In genomic region chr4:107630185-107630705, GRCh38 we compare ENCODE assay signal across 23 cellular contexts.
DNase-seq lines count a peak whose midpoint lies in the region; ATAC-seq, FAIRE-seq and TF ChIP-seq lines count a peak whose summit lies in the region.
"Had no signal": no experiment of that assay in that cellular context is flagged by ENCODE, and none has a peak within 500 bp of the region (broad histone marks: within the 10 kb centered on the region; RNA-seq: fewer than 3 reads in every experiment).

No MANE protein-coding gene starts in this region.

- in situ Hi-C loops in HepG2 (cut with HindIII; ENCODE audit: extremely low pct_ligation_motif_present, low pct_unique_long_range_greater_than_20kb): no loop called here
- in situ Hi-C loops in K562 (cut with MboI): no loop called here

- peaks cover under 1% of the 10 kb centered on the region for H3K9me3 Mint-ChIP-seq in nephron progenitor cell
- peaks cover 0 to 2% (median 0%) of the 10 kb centered on the region in 9 donors for H3K9me3 Mint-ChIP-seq in naive thymus-derived CD8-positive, alpha-beta T cell
- H3K9me3 Mint-ChIP-seq: CD4-positive, CD25-positive, alpha-beta regulatory T cell; GM23338; H9 had no signal

- H2AFZ ChIP-seq in HepG2 (ENCODE audit: low read length) (no peak overlapping the region), K562 (ENCODE audit: low read depth, low read length) (no peak overlapping the region)
- H2AFZ ChIP-seq: GM23338 had no signal

- peak overlapping the region; percentile 62 for H3K27ac Mint-ChIP-seq in nephron progenitor cell
- peak overlapping the region in 1 of 10 donors; percentile 74 for H3K27ac Mint-ChIP-seq in naive thymus-derived CD8-positive, alpha-beta T cell
- H3K27ac Mint-ChIP-seq: GM23338, H9 had no signal

- BruUV-seq in HepG2 (replicated peaks; lab: Mats Ljungman, UMichigan) (no TSS peak), K562 (replicated peaks; lab: Mats Ljungman, UMichigan) (no TSS peak)

- H4K20me1 ChIP-seq in HepG2 (ENCODE audit: insufficient read depth, low read length) (no peaks in the 10 kb centered on the region), K562 (replicated peaks; ENCODE audit: control insufficient read depth, insufficient read depth, low read length) (no peaks in the 10 kb centered on the region)
- H4K20me1 ChIP-seq: BLaER1 had no signal

- no peak for TF ChIP-seq CTCF in liver (IDR thresholded peaks at IDR 0.05; ENCODE audit: low read depth, low read length, missing input control)
- no peak for TF ChIP-seq CTCF in HepG2 (CRISPR knock-in tag; IDR thresholded peaks at IDR 0.05)
- TF ChIP-seq CTCF in K562 (IDR thresholded peaks at IDR 0.05 in 2 of 3, conservative IDR thresholded peaks at IDR 0.05 in 1 of 3; ENCODE audit: insufficient read depth in 2 of 3, low read depth in 1 of 3, low read length in 3 of 3): no peak
- no peak for TF ChIP-seq CTCF in nephron progenitor cell (IDR thresholded peaks at IDR 0.05)
- TF ChIP-seq CTCF in kidney (IDR thresholded peaks at IDR 0.05; ENCODE audit: borderline replicate concordance, extremely low read depth, insufficient read depth): no peak

- H3K79me2 ChIP-seq in HepG2 (ENCODE audit: insufficient read depth, low read length): peaks cover 3% of the 10 kb centered on the region
- no peaks in the 10 kb centered on the region for H3K79me2 ChIP-seq in K562 (ENCODE audit: control insufficient read depth, insufficient read depth, low read length)

- TF ChIP-seq POLR2A in HepG2 (IDR thresholded peaks at IDR 0.05; ENCODE audit: insufficient read depth in 1 of 2, low read depth in 2 of 2, low read length in 2 of 2) (no peak), K562 (conservative IDR thresholded peaks at IDR 0.05) (no peak)

- no peak overlapping the region for H3K4me3 Mint-ChIP-seq in nephron progenitor cell
- no peak overlapping the region for H3K4me3 Mint-ChIP-seq in naive thymus-derived CD8-positive, alpha-beta T cell
- H3K4me3 Mint-ChIP-seq: CD4-positive, CD25-positive, alpha-beta regulatory T cell; GM23338; H9 had no signal

- TF ChIP-seq RAD21 in liver (IDR thresholded peaks at IDR 0.05): no peak
- TF ChIP-seq RAD21 in HepG2 (CRISPR knock-in tag; IDR thresholded peaks at IDR 0.05): no peak
- no peak for TF ChIP-seq RAD21 in K562 (CRISPR knock-in tag; conservative IDR thresholded peaks at IDR 0.05 in 1 of 2, IDR thresholded peaks at IDR 0.05 in 1 of 2)

- H3K27ac ChIP-seq in liver (ENCODE audit: low read depth in 1 of 2, low read length in 2 of 2) (peak overlapping the region in 1 of 2 donors; percentile 28), HepG2 (ENCODE audit: extremely low read length, insufficient read depth, low read length) (no peak overlapping the region), K562 (ENCODE audit: extremely low read depth, low read depth, low read length) (peak overlapping the region; percentile 15; the same call in 1 of the 3 replicates), SJCRH30 (no peak overlapping the region), kidney (ENCODE audit: low read depth in 2 of 2, low read length in 2 of 2) (no peak overlapping the region)
- H3K27ac ChIP-seq: BLaER1 had no signal

- H3K36me3 Mint-ChIP-seq in nephron progenitor cell (ENCODE audit: low read depth): peaks cover 50% of the 10 kb centered on the region
- H3K36me3 Mint-ChIP-seq in naive thymus-derived CD8-positive, alpha-beta T cell: peaks cover 18 to 46% (median 38%) of the 10 kb centered on the region in 3 donors

- no peaks in the 10 kb centered on the region for H3K27me3 ChIP-seq in liver (ENCODE audit: control insufficient read depth in 4 of 4, insufficient read depth in 4 of 4, low read length in 3 of 4)
- H3K27me3 ChIP-seq in HepG2 (ENCODE audit: control insufficient read depth in 1 of 2, insufficient read depth in 2 of 2, low read length in 2 of 2): no peaks in the 10 kb centered on the region
- no peaks in the 10 kb centered on the region for H3K27me3 ChIP-seq in K562 (ENCODE audit: control insufficient read depth in 2 of 2, insufficient read depth in 2 of 2, low read length in 2 of 2)
- no peaks in the 10 kb centered on the region for H3K27me3 ChIP-seq in SJCRH30
- H3K27me3 ChIP-seq: BLaER1 had no signal

- peaks cover 10% of the 10 kb centered on the region for H3K4me1 Mint-ChIP-seq in nephron progenitor cell
- no peaks in the 10 kb centered on the region for H3K4me1 Mint-ChIP-seq in naive thymus-derived CD8-positive, alpha-beta T cell
- H3K4me1 Mint-ChIP-seq: GM23338, H9 had no signal

- FAIRE-seq in HepG2 (lab: Jason Lieb, UNC) (no peak), K562 (lab: Jason Lieb, UNC) (no peak), kidney (lab: Jason Lieb, UNC) (no peak)
- FAIRE-seq: A204.1, D721Med, G401.6 had no signal

- no peak overlapping the region for H3K4me2 ChIP-seq in HepG2 (ENCODE audit: low read depth, low read length)
- no peak overlapping the region for H3K4me2 ChIP-seq in K562 (ENCODE audit: insufficient read depth, low read length)
- H3K4me2 ChIP-seq: BLaER1, GM23338 had no signal

- H3K9ac ChIP-seq in liver (ENCODE audit: low read depth in 1 of 2, low read length in 2 of 2) (peak overlapping the region in 1 of 2 donors; percentile 24), HepG2 (ENCODE audit: insufficient read depth, low read depth, low read length) (no peak overlapping the region), K562 (ENCODE audit: insufficient read depth in 1 of 2, low read depth in 2 of 2, low read length in 2 of 2) (no peak overlapping the region), kidney (ENCODE audit: low read length in 2 of 2) (no peak overlapping the region)
- H3K9ac ChIP-seq: BLaER1 had no signal

- H3K4me3 ChIP-seq in liver (ENCODE audit: low read depth in 1 of 3, low read length in 3 of 3): peak overlapping the region in 2 of 3 donors; percentile 20 to 49
- H3K4me3 ChIP-seq in HepG2 (replicated peaks in 1 of 3; ENCODE audit: insufficient read depth in 1 of 3, low read depth in 2 of 3, low read length in 3 of 3): no peak overlapping the region
- no peak overlapping the region for H3K4me3 ChIP-seq in K562
- no peak overlapping the region for H3K4me3 ChIP-seq in SJCRH30
- no peak overlapping the region for H3K4me3 ChIP-seq in kidney (ENCODE audit: low read length in 2 of 2)
- H3K4me3 ChIP-seq: BLaER1, GM23338 had no signal

- H3K9me3 ChIP-seq in liver (ENCODE audit: control insufficient read depth in 4 of 4, low read length in 3 of 4) (no peaks in the 10 kb centered on the region), HepG2 (ENCODE audit: low read length) (no peaks in the 10 kb centered on the region), K562 (replicated peaks; ENCODE audit: control insufficient read depth, insufficient read depth, low read depth, low read length) (peaks cover 4% of the 10 kb centered on the region; the same call in 1 of the 2 replicates), SJCRH30 (replicated peaks) (no peaks in the 10 kb centered on the region), kidney (ENCODE audit: control insufficient read depth in 1 of 2, low read length in 2 of 2) (no peaks in the 10 kb centered on the region)

- WGBS in liver: 41% methylated on average over 6 of the region's 6 CpGs
- WGBS in HepG2 (ENCODE audit: low lambda C conversion rate): 80% methylated on average over 6 of the region's 6 CpGs
- WGBS in K562 (ENCODE audit: insufficient coverage, low coverage, missing lambda C conversion rate): 18% methylated on average over 6 of the region's 6 CpGs

- no peak for DNase-seq in HepG2 (ENCODE audit: low spot score)
- peak in 1 of 4 experiments; percentile 11 for DNase-seq in K562 (ENCODE audit: extremely low read depth in 1 of 4, low spot score in 3 of 4)
- DNase-seq in nephron progenitor cell: no peak
- no peak for DNase-seq in SJCRH30
- DNase-seq in naive thymus-derived CD8-positive, alpha-beta T cell: no peak
- no peak for DNase-seq in kidney
- DNase-seq: CD4-positive, CD25-positive, alpha-beta regulatory T cell; H9; MV-4-11; NCI-H1105 treated with DMSO at 0.1 percent for 48 hours; NCI-H146; NCI-H1930; NCI-H2107; NCI-H446; NCI-H524 treated with DMSO at 0.1 percent for 48 hours; NCI-H774; PC-3 had no signal

- TF ChIP-seq EP300 in HepG2 (IDR thresholded peaks at IDR 0.05; ENCODE audit: low read depth in 2 of 2, low read length in 2 of 2): no peak
- TF ChIP-seq EP300 in HepG2 (CRISPR knock-in tag; IDR thresholded peaks at IDR 0.05; ENCODE audit: borderline replicate concordance): no peak
- no peak for TF ChIP-seq EP300 in K562 (IDR thresholded peaks at IDR 0.05; ENCODE audit: low read length)

- no peaks in the 10 kb centered on the region for H3K36me3 ChIP-seq in liver (ENCODE audit: control insufficient read depth in 4 of 4, insufficient read depth in 3 of 4, low read depth in 1 of 4, low read length in 3 of 4)
- H3K36me3 ChIP-seq in HepG2 (replicated peaks in 1 of 2; ENCODE audit: control insufficient read depth in 1 of 2, insufficient read depth in 2 of 2, low read length in 2 of 2): peaks cover 2 to 6% of the 10 kb centered on the region in 2 experiments; a peak in 3 of 5 replicates
- H3K36me3 ChIP-seq in K562 (ENCODE audit: control insufficient read depth, insufficient read depth, low read length): peaks cover 8% of the 10 kb centered on the region; the same call in 2 of the 3 replicates
- H3K36me3 ChIP-seq in SJCRH30: no peaks in the 10 kb centered on the region
- no peaks in the 10 kb centered on the region for H3K36me3 ChIP-seq in kidney (ENCODE audit: control insufficient read depth in 1 of 2, insufficient read depth in 2 of 2, low read length in 2 of 2)

- H3K4me1 ChIP-seq in liver (ENCODE audit: control insufficient read depth in 4 of 4, insufficient read depth in 4 of 4, low read length in 3 of 4) (peaks cover 0 to 16% (median 5%) of the 10 kb centered on the region in 4 donors), HepG2 (ENCODE audit: insufficient read depth, low read length) (peaks cover 50% of the 10 kb centered on the region), K562 (replicated peaks in 1 of 2; ENCODE audit: control insufficient read depth in 2 of 2, insufficient read depth in 2 of 2, low read length in 2 of 2) (peaks cover 0 to 2% of the 10 kb centered on the region in 2 experiments; a peak in 2 of 5 replicates), SJCRH30 (no peaks in the 10 kb centered on the region), kidney (ENCODE audit: control insufficient read depth in 1 of 2, insufficient read depth in 1 of 2, low read depth in 1 of 2, low read length in 2 of 2) (no peaks in the 10 kb centered on the region)

- ATAC-seq in HepG2 (no peak), K562 (no peak)
- no peak for ATAC-seq in naive thymus-derived CD8-positive, alpha-beta T cell
- ATAC-seq: GM23338, PC-3 had no signal

- no peaks in the 10 kb centered on the region for H3K27me3 Mint-ChIP-seq in nephron progenitor cell (ENCODE audit: low read depth, poor library complexity)
- no peaks in the 10 kb centered on the region for H3K27me3 Mint-ChIP-seq in naive thymus-derived CD8-positive, alpha-beta T cell
- H3K27me3 Mint-ChIP-seq: CD4-positive, CD25-positive, alpha-beta regulatory T cell had no signal

- POLR2A ChIA-PET in HepG2 (lab: Yijun Ruan, JAX) (no interaction called here), K562 (lab: Yijun Ruan, JAX) (interaction anchor here (0.6 kb wide), 1 partner anchor 785 kb away, joined by 3 read pairs; no protein-coding TSS in a partner anchor)
- POLR2A ChIA-PET in naive thymus-derived CD8-positive, alpha-beta T cell (lab: Charles Lee): no interaction called here

- H3K9me1 ChIP-seq in K562 (ENCODE audit: control insufficient read depth, insufficient read depth, low read length): no peaks in the 10 kb centered on the region

- intact Hi-C loops in HepG2 (cut with micrococcal nuclease; ENCODE audit: unreplicated experiment): loop anchor here (5.0 kb wide), 1 partner anchor 87 kb away; no protein-coding TSS in a partner anchor
- intact Hi-C loops in K562 (cut with micrococcal nuclease): no loop called here
- intact Hi-C loops in kidney (cut with DNase I): no loop called here

- CTCF ChIA-PET in HepG2 (lab: Yijun Ruan, JAX; ENCODE audit: low intra/inter-chr PET ratio, low total read pairs) (no interaction called here), K562 (lab: Yijun Ruan, JAX; ENCODE audit: low intra/inter-chr PET ratio) (no interaction called here)

Comparison
In these comparisons a context has a peak if more than half of its experiments do, and no peak if none do; other contexts are left out.
1. H3K4me3 ChIP-seq: peak in liver (2 of 3); none in HepG2 (0 of 3), K562 (single experiment), SJCRH30 (single experiment) and kidney (0 of 2).